Comparison of ENCODE assay signal across 8 cellular contexts in genomic region chr6:38671885-38672467, GRCh38. TPM values are rescaled to one million over a fixed set of nuclear protein-coding genes. Genes with fewer than 3 reads are reported as not detected.
DNase-seq lines count a peak whose midpoint lies in the region; ATAC-seq and TF ChIP-seq lines count a peak whose summit lies in the region.

No MANE protein-coding gene starts in this region.

- peak; percentile 86 for TF ChIP-seq CTCF in foreskin keratinocyte (conservative IDR thresholded peaks at IDR 0.05)

- H3K4me1 Mint-ChIP-seq in activated T-helper 1 cell treated with anti-CD3 and anti-CD28 coated beads, Interleukin-12 subunit alpha, Interleukin-12 subunit beta, Interleukin-2, Interleukin-4 antibody, amounts not matched to agents 30 ng/mL and 10 ng/mL and 1 ng/mL, durations not matched to agents 14 hours and 24 hours and 36 hours (ENCODE audit: low read depth) = peaks cover 39% of the 10 kb centered on the region

- DNase-seq in COR-L47 (lab: John Stamatoyannopoulos, UW) (peak; percentile 53), NCI-H526 (lab: John Stamatoyannopoulos, UW) (peak; percentile 66 to 90), foreskin keratinocyte (peak; percentile 18 to 51), pons (ENCODE audit: low spot score) (peak; percentile 65), T-helper 9 cell (no peak)
- peak; percentile 16 for DNase-seq in activated T-helper 1 cell treated with anti-CD3 and anti-CD28 coated beads, Interleukin-12 subunit alpha, Interleukin-12 subunit beta, Interleukin-2, Interleukin-4 antibody, amounts not matched to agents 30 ng/mL and 10 ng/mL and 1 ng/mL, durations not matched to agents 14 hours and 24 hours and 36 hours (ENCODE audit: low spot score)

- peaks cover 13% of the 10 kb centered on the region for H3K9me3 Mint-ChIP-seq in activated T-helper 1 cell treated with anti-CD3 and anti-CD28 coated beads, Interleukin-12 subunit alpha, Interleukin-12 subunit beta, Interleukin-2, Interleukin-4 antibody, amounts not matched to agents 30 ng/mL and 10 ng/mL and 1 ng/mL, durations not matched to agents 14 hours and 24 hours and 36 hours

- ATAC-seq in GM18858 (IDR thresholded peaks at IDR 0.05; ENCODE audit: unreplicated experiment) (peak; percentile 78), HG03060 (IDR thresholded peaks at IDR 0.05; ENCODE audit: low read depth, unreplicated experiment) (peak; percentile 55), foreskin keratinocyte (peak; percentile 89)

- H3K27ac Mint-ChIP-seq in activated T-helper 1 cell treated with anti-CD3 and anti-CD28 coated beads, Interleukin-12 subunit alpha, Interleukin-12 subunit beta, Interleukin-2, Interleukin-4 antibody, amounts not matched to agents 30 ng/mL and 10 ng/mL and 1 ng/mL, durations not matched to agents 14 hours and 24 hours and 36 hours = peak overlapping the region; percentile 55

- H3K27me3 ChIP-seq in foreskin keratinocyte = no peaks in the 10 kb centered on the region

- no peak overlapping the region for H3K27ac ChIP-seq in foreskin keratinocyte

- H3K4me1 ChIP-seq in foreskin keratinocyte = no peaks in the 10 kb centered on the region

- H3K4me3 Mint-ChIP-seq in activated T-helper 1 cell treated with anti-CD3 and anti-CD28 coated beads, Interleukin-12 subunit alpha, Interleukin-12 subunit beta, Interleukin-2, Interleukin-4 antibody, amounts not matched to agents 30 ng/mL and 10 ng/mL and 1 ng/mL, durations not matched to agents 14 hours and 24 hours and 36 hours = no peak overlapping the region

- no peaks in the 10 kb centered on the region for H3K27me3 Mint-ChIP-seq in activated T-helper 1 cell treated with anti-CD3 and anti-CD28 coated beads, Interleukin-12 subunit alpha, Interleukin-12 subunit beta, Interleukin-2, Interleukin-4 antibody, amounts not matched to agents 30 ng/mL and 10 ng/mL and 1 ng/mL, durations not matched to agents 14 hours and 24 hours and 36 hours (ENCODE audit: insufficient read depth)

- H3K36me3 Mint-ChIP-seq in activated T-helper 1 cell treated with anti-CD3 and anti-CD28 coated beads, Interleukin-12 subunit alpha, Interleukin-12 subunit beta, Interleukin-2, Interleukin-4 antibody, amounts not matched to agents 30 ng/mL and 10 ng/mL and 1 ng/mL, durations not matched to agents 14 hours and 24 hours and 36 hours (ENCODE audit: low read depth) = peaks cover 26% of the 10 kb centered on the region

- intact Hi-C loops in activated T-helper 1 cell treated with anti-CD3 and anti-CD28 coated beads, Interleukin-12 subunit alpha, Interleukin-12 subunit beta, Interleukin-2, Interleukin-4 antibody, amounts not matched to agents 30 ng/mL and 10 ng/mL and 1 ng/mL, durations not matched to agents 14 hours and 24 hours and 36 hours (cut with micrococcal nuclease) = loop anchor here (1.0 to 10.0 kb wide), 7 partner anchors 31 to 1345 kb away; partner anchors contain the start of genes BTBD9 and GLO1

RNA-seq across cellular contexts. Expression of gene GLO1, which starts 31.0 kb away (rescaled TPM):
- total RNA-seq in activated T-helper 1 cell treated with anti-CD3 and anti-CD28 coated beads, Interleukin-12 subunit alpha, Interleukin-12 subunit beta, Interleukin-2, Interleukin-4 antibody, amounts not matched to agents 30 ng/mL and 10 ng/mL and 1 ng/mL, durations not matched to agents 14 hours and 24 hours and 36 hours = 109 and 110 TPM in 2 replicates
- total RNA-seq in foreskin keratinocyte = 271 and 277 TPM in 2 replicates
- 191 and 217 TPM in 2 replicates for polyA plus RNA-seq in foreskin keratinocyte

RNA-seq across cellular contexts. Expression of gene BTBD9, which starts 32.2 kb away (rescaled TPM):
- total RNA-seq in activated T-helper 1 cell treated with anti-CD3 and anti-CD28 coated beads, Interleukin-12 subunit alpha, Interleukin-12 subunit beta, Interleukin-2, Interleukin-4 antibody, amounts not matched to agents 30 ng/mL and 10 ng/mL and 1 ng/mL, durations not matched to agents 14 hours and 24 hours and 36 hours = 14.5 and 16.4 TPM in 2 replicates
- total RNA-seq in foreskin keratinocyte = 4.2 and 4.6 TPM in 2 replicates
- polyA plus RNA-seq in foreskin keratinocyte = 1.0 and 1.1 TPM in 2 replicates

RNA-seq across cellular contexts. Expression of gene DNAH8, which starts 43.1 kb away (rescaled TPM):
- 0.03 and 0.05 TPM in 2 replicates for total RNA-seq in activated T-helper 1 cell treated with anti-CD3 and anti-CD28 coated beads, Interleukin-12 subunit alpha, Interleukin-12 subunit beta, Interleukin-2, Interleukin-4 antibody, amounts not matched to agents 30 ng/mL and 10 ng/mL and 1 ng/mL, durations not matched to agents 14 hours and 24 hours and 36 hours
- total RNA-seq in foreskin keratinocyte = under 0.01 TPM in 1 of 2 replicates, not detected in the other
- not detected in 2 replicates for polyA plus RNA-seq in foreskin keratinocyte
